10 cellular contexts compared by ENCODE assay signal in the genomic region with DNA sequence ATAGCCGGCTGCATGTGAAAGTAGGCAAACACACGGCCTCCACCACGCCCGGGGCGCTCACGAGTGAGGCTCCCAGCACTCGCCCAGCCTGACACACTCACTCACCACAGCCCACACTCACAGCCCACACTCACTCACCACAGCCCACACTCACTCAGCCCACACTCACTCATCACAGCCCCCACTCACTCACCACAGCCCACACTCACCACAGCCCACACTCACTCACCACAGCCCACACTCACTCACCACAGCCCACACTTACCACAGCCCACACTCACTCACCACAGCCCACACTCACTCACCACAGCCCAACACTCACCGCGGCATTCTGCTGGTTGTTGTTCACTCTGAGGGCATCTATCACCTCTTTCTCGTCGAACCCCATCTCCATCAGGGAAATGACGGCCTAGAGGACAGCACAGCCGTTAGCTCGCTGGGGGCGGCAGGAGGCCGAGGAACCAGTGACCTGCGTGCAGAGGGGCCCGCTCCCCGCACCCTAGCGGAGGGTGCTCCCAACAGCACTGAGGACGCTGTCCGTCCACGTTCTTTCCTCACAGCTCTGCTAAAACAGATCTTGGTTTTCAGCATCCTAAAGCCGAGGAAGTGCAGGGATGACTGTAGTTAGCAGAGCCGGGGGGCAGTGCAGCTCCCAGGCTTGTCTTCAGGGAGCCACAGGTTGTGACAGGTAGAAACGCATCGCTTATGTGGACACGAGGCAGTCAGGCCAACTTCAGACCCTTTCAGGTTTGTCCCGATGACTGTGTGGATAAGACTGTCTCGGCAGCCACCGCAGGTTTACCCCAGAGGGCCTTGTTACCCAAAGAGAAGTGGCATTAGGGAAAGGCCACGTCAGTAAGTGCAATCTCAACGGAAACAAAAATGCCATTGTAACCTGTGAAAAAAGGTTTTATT. TPM values are rescaled to one million over a fixed set of nuclear protein-coding genes. Genes with fewer than 3 reads are reported as not detected.
DNase-seq lines count a peak whose midpoint lies in the region; ATAC-seq, FAIRE-seq and TF ChIP-seq lines count a peak whose summit lies in the region.
"Had no signal": no experiment of that assay in that cellular context is flagged by ENCODE, and none has a peak within 500 bp of the region (broad histone marks: within the 10 kb centered on the region; RNA-seq: fewer than 3 reads in every experiment).

No MANE protein-coding gene starts in this region.

- DNase-seq in T-helper 9 cell (peak; percentile 23), GM13976 (ENCODE audit: low spot score) (no peak), RCC 7860 (ENCODE audit: low spot score) (no peak), NOMO-1 treated with dmso at 0.1 percent for 144 hours (lab: John Stamatoyannopoulos, UW; ENCODE audit: unreplicated experiment) (no peak)
- DNase-seq in activated T-cell treated with anti-CD3 and anti-CD28 coated beads, Interleukin-2, amount 50 U/mL, for 72 hours = peak; percentile 82 to 84
- no peak for DNase-seq in natural killer cell treated with Interleukin-12 subunit alpha and Interleukin-12 subunit beta and Interleukin-15 and Interleukin-18, amount 100 ng/mL, for 72 hours (ENCODE audit: low spot score)
- DNase-seq in stimulated activated naive CD8-positive, alpha-beta T cell treated with anti-CD3 and anti-CD28 coated beads, Interleukin-15, amount 100 ng/mL, for 72 hours = peak; percentile 77 to 81
- DNase-seq: DMS79 treated with DMSO at 0.1 percent for 48 hours, NCI-H526 treated with DMSO at 0.1 percent for 48 hours had no signal

- in situ Hi-C loops in GM13976 (cut with MboI; ENCODE audit: low sequenced_read_pairs, unreplicated experiment) = no loop called here

- H3K36me3 Mint-ChIP-seq in activated T-cell treated with anti-CD3 and anti-CD28 coated beads, Interleukin-2, amount 50 U/mL, for 72 hours (ENCODE audit: insufficient read depth in 2 of 2) = peaks cover 20 to 39% of the 10 kb centered on the region in 2 donors
- H3K36me3 Mint-ChIP-seq in natural killer cell treated with Interleukin-12 subunit alpha and Interleukin-12 subunit beta and Interleukin-15 and Interleukin-18, amount 100 ng/mL, for 72 hours = peaks cover 29% of the 10 kb centered on the region

- H3K27me3 Mint-ChIP-seq in activated T-cell treated with anti-CD3 and anti-CD28 coated beads, Interleukin-2, amount 50 U/mL, for 72 hours (ENCODE audit: low read depth) = no peaks in the 10 kb centered on the region
- H3K27me3 Mint-ChIP-seq in natural killer cell treated with Interleukin-12 subunit alpha and Interleukin-12 subunit beta and Interleukin-15 and Interleukin-18, amount 100 ng/mL, for 72 hours = no peaks in the 10 kb centered on the region
- H3K27me3 Mint-ChIP-seq in stimulated activated naive CD8-positive, alpha-beta T cell treated with anti-CD3 and anti-CD28 coated beads, Interleukin-15, amount 100 ng/mL, for 72 hours = no peaks in the 10 kb centered on the region

- peaks cover 20% of the 10 kb centered on the region for H3K4me1 Mint-ChIP-seq in activated T-cell treated with anti-CD3 and anti-CD28 coated beads, Interleukin-2, amount 50 U/mL, for 72 hours (ENCODE audit: low read depth)
- H3K4me1 Mint-ChIP-seq in natural killer cell treated with Interleukin-12 subunit alpha and Interleukin-12 subunit beta and Interleukin-15 and Interleukin-18, amount 100 ng/mL, for 72 hours (ENCODE audit: low read depth in 2 of 2) = peaks cover 8 to 15% of the 10 kb centered on the region in 2 donors
- H3K4me1 Mint-ChIP-seq in stimulated activated naive CD8-positive, alpha-beta T cell treated with anti-CD3 and anti-CD28 coated beads, Interleukin-15, amount 100 ng/mL, for 72 hours = peaks cover 15% of the 10 kb centered on the region
- H3K4me1 Mint-ChIP-seq: mesothelial cell of epicardium had no signal

- no peak for TF ChIP-seq CTCF in GM13976 (IDR thresholded peaks at IDR 0.05; ENCODE audit: borderline replicate concordance, control extremely low read depth, extremely low read depth, insufficient read depth, missing control alignments)

- FAIRE-seq in RCC 7860 (lab: Jason Lieb, UNC) = no peak

- ATAC-seq in activated T-cell treated with anti-CD3 and anti-CD28 coated beads, Interleukin-2, amount 50 U/mL, for 72 hours (replicated peaks in 1 of 2) = peak; percentile 92 to 98
- ATAC-seq in natural killer cell treated with Interleukin-12 subunit alpha and Interleukin-12 subunit beta and Interleukin-15 and Interleukin-18, amount 100 ng/mL, for 72 hours = peak; percentile 93
- peak; percentile 99 for ATAC-seq in stimulated activated naive CD8-positive, alpha-beta T cell treated with anti-CD3 and anti-CD28 coated beads, Interleukin-15, amount 100 ng/mL, for 72 hours

- peaks cover 0 to 4% of the 10 kb centered on the region in 2 donors for H3K9me3 Mint-ChIP-seq in activated T-cell treated with anti-CD3 and anti-CD28 coated beads, Interleukin-2, amount 50 U/mL, for 72 hours
- peaks cover 5% of the 10 kb centered on the region for H3K9me3 Mint-ChIP-seq in natural killer cell treated with Interleukin-12 subunit alpha and Interleukin-12 subunit beta and Interleukin-15 and Interleukin-18, amount 100 ng/mL, for 72 hours
- H3K9me3 Mint-ChIP-seq in stimulated activated naive CD8-positive, alpha-beta T cell treated with anti-CD3 and anti-CD28 coated beads, Interleukin-15, amount 100 ng/mL, for 72 hours = peaks cover 0 to 7% of the 10 kb centered on the region in 2 donors

- peak overlapping the region; percentile 10 to 50 for H3K4me3 Mint-ChIP-seq in activated T-cell treated with anti-CD3 and anti-CD28 coated beads, Interleukin-2, amount 50 U/mL, for 72 hours
- H3K4me3 Mint-ChIP-seq in natural killer cell treated with Interleukin-12 subunit alpha and Interleukin-12 subunit beta and Interleukin-15 and Interleukin-18, amount 100 ng/mL, for 72 hours = peak overlapping the region; percentile 63
- H3K4me3 Mint-ChIP-seq in stimulated activated naive CD8-positive, alpha-beta T cell treated with anti-CD3 and anti-CD28 coated beads, Interleukin-15, amount 100 ng/mL, for 72 hours = peak overlapping the region in 1 of 2 donors; percentile 78
- H3K4me3 Mint-ChIP-seq: mesothelial cell of epicardium had no signal

- H3K27ac Mint-ChIP-seq in activated T-cell treated with anti-CD3 and anti-CD28 coated beads, Interleukin-2, amount 50 U/mL, for 72 hours = peak overlapping the region; percentile 99
- H3K27ac Mint-ChIP-seq in natural killer cell treated with Interleukin-12 subunit alpha and Interleukin-12 subunit beta and Interleukin-15 and Interleukin-18, amount 100 ng/mL, for 72 hours = peak overlapping the region; percentile 79 to 85
- peak overlapping the region; percentile 78 to 99 for H3K27ac Mint-ChIP-seq in stimulated activated naive CD8-positive, alpha-beta T cell treated with anti-CD3 and anti-CD28 coated beads, Interleukin-15, amount 100 ng/mL, for 72 hours
- H3K27ac Mint-ChIP-seq: mesothelial cell of epicardium had no signal

RNA-seq across cellular contexts. Expression of gene UBAC1, which starts 21.6 kb away (rescaled TPM):
- 10 to 100 TPM; 35.6 to 41.6 TPM for total RNA-seq in activated T-cell treated with anti-CD3 and anti-CD28 coated beads, Interleukin-2, amount 50 U/mL, for 72 hours
- total RNA-seq in natural killer cell treated with Interleukin-12 subunit alpha and Interleukin-12 subunit beta and Interleukin-15 and Interleukin-18, amount 100 ng/mL, for 72 hours = 10 to 100 TPM; 28.9 to 42.4 TPM

RNA-seq across cellular contexts. Expression of gene CAMSAP1, which starts 32.3 kb away (rescaled TPM):
- 10 to 100 TPM; 42.2 to 53.4 TPM for total RNA-seq in activated T-cell treated with anti-CD3 and anti-CD28 coated beads, Interleukin-2, amount 50 U/mL, for 72 hours
- total RNA-seq in natural killer cell treated with Interleukin-12 subunit alpha and Interleukin-12 subunit beta and Interleukin-15 and Interleukin-18, amount 100 ng/mL, for 72 hours = 10 to 100 TPM; 23.4 to 25.5 TPM

Comparison
In these comparisons a context has a peak if more than half of its experiments do, and no peak if none do; other contexts are left out.
1. DNase-seq: peak in T-helper 9 cell (single experiment), activated T-cell treated with anti-CD3 and anti-CD28 coated beads, Interleukin-2, amount 50 U/mL, for 72 hours (2 of 2) and stimulated activated naive CD8-positive, alpha-beta T cell treated with anti-CD3 and anti-CD28 coated beads, Interleukin-15, amount 100 ng/mL, for 72 hours (2 of 2); none in natural killer cell treated with Interleukin-12 subunit alpha and Interleukin-12 subunit beta and Interleukin-15 and Interleukin-18, amount 100 ng/mL, for 72 hours (single experiment), GM13976 (single experiment), RCC 7860 (single experiment) and NOMO-1 treated with dmso at 0.1 percent for 144 hours (single experiment).
2. Peak in every context shown above with its lines, with median percentiles within 50 percentile points of each other: ATAC-seq and H3K27ac Mint-ChIP-seq.